Comparison of ENCODE assay signal across 8 cellular contexts in the genomic region with DNA sequence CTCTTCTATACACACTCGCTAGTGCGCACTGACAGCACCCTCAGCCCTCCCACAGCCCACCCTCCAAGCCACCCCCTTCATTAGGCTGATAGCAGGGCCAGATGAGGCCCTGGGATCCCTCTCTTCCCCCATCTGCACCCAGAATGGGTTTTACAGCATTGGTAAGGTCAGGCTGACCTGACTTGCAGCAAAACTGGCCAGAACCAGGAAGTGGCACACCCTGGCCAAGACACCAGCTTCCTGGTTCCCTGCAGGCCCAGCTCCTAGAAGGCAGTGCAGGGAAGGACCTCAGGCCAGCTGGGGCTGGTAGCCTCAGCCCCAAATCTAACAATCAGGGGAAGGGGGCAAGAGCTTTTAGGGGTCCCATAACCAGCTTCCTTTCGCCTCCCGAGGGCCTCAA. TPM values are rescaled to one million over a fixed set of nuclear protein-coding genes. Genes with fewer than 3 reads are reported as not detected.
DNase-seq lines count a peak whose midpoint lies in the region; ATAC-seq and TF ChIP-seq lines count a peak whose summit lies in the region.

No MANE protein-coding gene starts in this region.

- peaks cover 50% of the 10 kb centered on the region for H3K4me1 Mint-ChIP-seq in Calu3 (ENCODE audit: low read depth, unreplicated experiment)

- 50 to 65% methylated on average over 2 to 4 of the region's 4 CpGs for WGBS in esophagus squamous epithelium, 2 donors
- WGBS in lower leg skin, 2 donors: 59 to 64% methylated on average over 4 of the region's 4 CpGs

- peak overlapping the region; percentile 21 for H3K4me3 Mint-ChIP-seq in Calu3 (ENCODE audit: low read depth, unreplicated experiment)

- H3K9me3 ChIP-seq in esophagus squamous epithelium: no peaks in the 10 kb centered on the region

- peaks cover 15% of the 10 kb centered on the region for H3K36me3 Mint-ChIP-seq in Calu3 (ENCODE audit: insufficient read depth, unreplicated experiment)

- H3K27me3 Mint-ChIP-seq in Calu3 (ENCODE audit: unreplicated experiment): no peaks in the 10 kb centered on the region

- H3K9me3 Mint-ChIP-seq in Calu3 (ENCODE audit: low read depth, unreplicated experiment): no peaks in the 10 kb centered on the region

- TF ChIP-seq CTCF in Calu3 (IDR thresholded peaks at IDR 0.05; ENCODE audit: unreplicated experiment) (no peak), esophagus squamous epithelium (IDR thresholded peaks at IDR 0.05) (no peak), lower leg skin (IDR thresholded peaks at IDR 0.05) (no peak)

- no peak for ATAC-seq in HG02588 (IDR thresholded peaks at IDR 0.05; ENCODE audit: unreplicated experiment)

- DNase-seq in Calu3 (peak; percentile 65), OCI-M1 (lab: John Stamatoyannopoulos, UW) (peak; percentile 21), esophagus squamous epithelium (lab: John Stamatoyannopoulos, UW) (no peak), lower leg skin (ENCODE audit: low spot score in 2 of 2) (no peak), DMS79 (lab: John Stamatoyannopoulos, UW) (no peak), DMS114 treated with DMSO at 0.1 percent for 48 hours (lab: John Stamatoyannopoulos, UW; ENCODE audit: unreplicated experiment) (no peak)

- H3K36me3 ChIP-seq in esophagus squamous epithelium (no peaks in the 10 kb centered on the region), rectal smooth muscle tissue (ENCODE audit: control insufficient read depth, insufficient read depth, low read length) (no peaks in the 10 kb centered on the region)

- H3K9ac ChIP-seq in rectal smooth muscle tissue (ENCODE audit: low read length): peak overlapping the region; percentile 3

- H3K4me3 ChIP-seq in esophagus squamous epithelium (no peak overlapping the region), rectal smooth muscle tissue (ENCODE audit: low read length) (no peak overlapping the region), lower leg skin (ENCODE audit: low read depth, poor library complexity, severe bottlenecking) (no peak overlapping the region)

- CTCF ChIA-PET in Calu3 (lab: Charles Lee): interaction anchor here (0.7 to 1.9 kb wide), 4 partner anchors 15 to 49 kb away, joined by 3 to 6 read pairs (median 4); no protein-coding TSS in a partner anchor

- BruUV-seq in Calu3 (replicated peaks; lab: Mats Ljungman, UMichigan): no TSS peak

- H3K4me1 ChIP-seq in esophagus squamous epithelium (peaks cover 72 to 95% (median 83%) of the 10 kb centered on the region in 3 donors), rectal smooth muscle tissue (ENCODE audit: control insufficient read depth, insufficient read depth, low read length) (peaks cover 82% of the 10 kb centered on the region)

- TF ChIP-seq POLR2A in esophagus squamous epithelium (IDR thresholded peaks at IDR 0.05) (no peak), lower leg skin (IDR thresholded peaks at IDR 0.05) (no peak)

- H3K27me3 ChIP-seq in esophagus squamous epithelium (no peaks in the 10 kb centered on the region), rectal smooth muscle tissue (ENCODE audit: control insufficient read depth, insufficient read depth, low read length) (no peaks in the 10 kb centered on the region)

- H3K27ac ChIP-seq in esophagus squamous epithelium (peak overlapping the region; percentile 83 to 92 (median 85)), rectal smooth muscle tissue (ENCODE audit: low read depth, low read length) (peak overlapping the region; percentile 92)

- H3K27ac Mint-ChIP-seq in Calu3 (ENCODE audit: unreplicated experiment): peak overlapping the region; percentile 73

- intact Hi-C loops in Calu3 (cut with micrococcal nuclease; ENCODE audit: unreplicated experiment): loop anchor here (2.0 kb wide), 1 partner anchor 55 kb away; a partner anchor contains a TSS
- intact Hi-C loops in esophagus squamous epithelium (cut with DNase I): loop anchor here (10.0 kb wide), 2 partner anchors 45 to 85 kb away; a partner anchor contains a TSS
- intact Hi-C loops in lower leg skin (cut with DNase I; ENCODE audit: low total_unique reads): no loop called here

RNA-seq across cellular contexts. Expression of a gene that starts 50.0 kb away (rescaled TPM):
- total RNA-seq in Calu3 (2022): 38.1 and 49.0 TPM in 2 replicates
- total RNA-seq in esophagus squamous epithelium: 10 to 100 TPM in 3 of 4 donors, 1 to 10 TPM in 1; 9.9 to 25.2 (median 20.8) TPM
- total RNA-seq in lower leg skin: 10 to 100 TPM; 12.2 to 17.8 (median 15.0) TPM

RNA-seq across cellular contexts. Expression of a gene that starts 55.4 kb away (rescaled TPM):
- total RNA-seq in Calu3 (2022) (30.9 and 34.7 TPM in 2 replicates), esophagus squamous epithelium (10 to 100 TPM in 3 of 4 donors, 1 to 10 TPM in 1; 7.4 to 27.3 (median 18.4) TPM), lower leg skin (10 to 100 TPM in 3 of 4 donors, 1 to 10 TPM in 1; 7.5 to 14.3 (median 12.7) TPM)

Comparison
In these comparisons a context has a peak if more than half of its experiments do, and no peak if none do; other contexts are left out.
1. DNase-seq: peak in Calu3 (single experiment) and OCI-M1 (single experiment); none in esophagus squamous epithelium (single experiment), lower leg skin (0 of 2), DMS79 (single experiment) and DMS114 treated with DMSO at 0.1 percent for 48 hours (single experiment).